Comparison of ENCODE assay signal across 2 cellular contexts in the genomic region with DNA sequence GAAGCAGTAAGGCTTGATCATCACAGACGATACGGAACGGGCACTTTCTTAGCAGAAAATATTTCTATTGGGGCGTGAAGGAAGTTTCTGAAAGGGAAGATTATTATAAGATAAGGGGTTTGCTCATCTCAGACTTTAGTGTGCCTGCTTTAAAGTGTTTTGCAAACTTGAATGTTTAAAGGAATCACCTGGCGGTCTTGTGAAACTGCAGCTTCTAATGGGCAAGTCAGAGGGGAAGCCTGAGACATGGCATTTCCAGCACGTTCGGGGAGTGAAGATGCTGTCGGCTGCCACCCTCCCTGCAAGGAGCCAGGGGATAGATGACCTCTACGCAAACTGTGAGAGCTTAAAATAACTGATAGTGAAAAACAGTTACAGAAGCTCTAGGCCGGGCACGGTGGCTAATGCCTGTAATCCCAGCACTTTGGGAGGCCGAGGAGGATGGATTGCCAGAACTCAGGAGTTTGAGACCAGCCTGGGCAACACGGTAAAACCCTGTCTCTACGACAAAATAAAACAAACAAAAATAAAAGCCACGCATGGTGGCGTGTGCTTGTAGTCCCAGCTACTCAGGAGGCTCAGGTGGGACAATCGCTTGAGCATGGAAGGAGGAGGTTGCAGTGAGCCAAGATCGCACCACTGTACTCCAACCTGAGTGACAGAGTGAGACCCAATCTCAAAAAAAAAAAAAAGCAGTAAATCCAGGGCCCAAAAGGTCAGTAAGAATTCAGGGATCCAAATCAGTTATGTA.
TF ChIP-seq lines count a peak whose summit lies in the region.

No MANE protein-coding gene starts in this region.

TF ChIP-seq in A549, 52 proteins besides CTCF, POLR2A, EP300 and RAD21 (continued from another document):
- TF ChIP-seq, protein P1, sequence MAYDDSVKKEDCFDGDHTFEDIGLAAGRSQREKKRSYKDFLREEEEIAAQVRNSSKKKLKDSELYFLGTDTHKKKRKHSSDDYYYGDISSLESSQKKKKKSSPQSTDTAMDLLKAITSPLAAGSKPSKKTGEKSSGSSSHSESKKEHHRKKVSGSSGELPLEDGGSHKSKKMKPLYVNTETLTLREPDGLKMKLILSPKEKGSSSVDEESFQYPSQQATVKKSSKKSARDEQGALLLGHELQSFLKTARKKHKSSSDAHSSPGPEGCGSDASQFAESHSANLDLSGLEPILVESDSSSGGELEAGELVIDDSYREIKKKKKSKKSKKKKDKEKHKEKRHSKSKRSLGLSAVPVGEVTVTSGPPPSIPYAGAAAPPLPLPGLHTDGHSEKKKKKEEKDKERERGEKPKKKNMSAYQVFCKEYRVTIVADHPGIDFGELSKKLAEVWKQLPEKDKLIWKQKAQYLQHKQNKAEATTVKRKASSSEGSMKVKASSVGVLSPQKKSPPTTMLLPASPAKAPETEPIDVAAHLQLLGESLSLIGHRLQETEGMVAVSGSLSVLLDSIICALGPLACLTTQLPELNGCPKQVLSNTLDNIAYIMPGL (CRISPR knock-in tag; IDR thresholded peaks at IDR 0.05; ENCODE audit: borderline replicate concordance): no peak
- TF ChIP-seq FOSL2 (IDR thresholded peaks at IDR 0.05) (no peak), FOSL2 (CRISPR knock-in tag; IDR thresholded peaks at IDR 0.05) (no peak), ZNF302 (CRISPR knock-in tag; IDR thresholded peaks at IDR 0.05) (no peak), HOXB13 (CRISPR knock-in tag; IDR thresholded peaks at IDR 0.05; ENCODE audit: low read depth) (no peak), SREBF2 (IDR thresholded peaks at IDR 0.05) (no peak), MAZ (IDR thresholded peaks at IDR 0.05; ENCODE audit: borderline replicate concordance, low read depth, low read length) (no peak), HEYL (CRISPR knock-in tag; IDR thresholded peaks at IDR 0.05) (no peak)
TF ChIP-seq in A549: peak in this region for 0.

TF ChIP-seq in HCT116, 20 proteins besides CTCF, POLR2A, EP300 and RAD21 (continued from another document):
- TF ChIP-seq, protein P2, sequence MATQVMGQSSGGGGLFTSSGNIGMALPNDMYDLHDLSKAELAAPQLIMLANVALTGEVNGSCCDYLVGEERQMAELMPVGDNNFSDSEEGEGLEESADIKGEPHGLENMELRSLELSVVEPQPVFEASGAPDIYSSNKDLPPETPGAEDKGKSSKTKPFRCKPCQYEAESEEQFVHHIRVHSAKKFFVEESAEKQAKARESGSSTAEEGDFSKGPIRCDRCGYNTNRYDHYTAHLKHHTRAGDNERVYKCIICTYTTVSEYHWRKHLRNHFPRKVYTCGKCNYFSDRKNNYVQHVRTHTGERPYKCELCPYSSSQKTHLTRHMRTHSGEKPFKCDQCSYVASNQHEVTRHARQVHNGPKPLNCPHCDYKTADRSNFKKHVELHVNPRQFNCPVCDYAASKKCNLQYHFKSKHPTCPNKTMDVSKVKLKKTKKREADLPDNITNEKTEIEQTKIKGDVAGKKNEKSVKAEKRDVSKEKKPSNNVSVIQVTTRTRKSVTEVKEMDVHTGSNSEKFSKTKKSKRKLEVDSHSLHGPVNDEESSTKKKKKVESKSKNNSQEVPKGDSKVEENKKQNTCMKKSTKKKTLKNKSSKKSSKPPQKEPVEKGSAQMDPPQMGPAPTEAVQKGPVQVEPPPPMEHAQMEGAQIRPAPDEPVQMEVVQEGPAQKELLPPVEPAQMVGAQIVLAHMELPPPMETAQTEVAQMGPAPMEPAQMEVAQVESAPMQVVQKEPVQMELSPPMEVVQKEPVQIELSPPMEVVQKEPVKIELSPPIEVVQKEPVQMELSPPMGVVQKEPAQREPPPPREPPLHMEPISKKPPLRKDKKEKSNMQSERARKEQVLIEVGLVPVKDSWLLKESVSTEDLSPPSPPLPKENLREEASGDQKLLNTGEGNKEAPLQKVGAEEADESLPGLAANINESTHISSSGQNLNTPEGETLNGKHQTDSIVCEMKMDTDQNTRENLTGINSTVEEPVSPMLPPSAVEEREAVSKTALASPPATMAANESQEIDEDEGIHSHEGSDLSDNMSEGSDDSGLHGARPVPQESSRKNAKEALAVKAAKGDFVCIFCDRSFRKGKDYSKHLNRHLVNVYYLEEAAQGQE (IDR thresholded peaks at IDR 0.05; ENCODE audit: low read depth): no peak
- no peak for TF ChIP-seq JUND (IDR thresholded peaks at IDR 0.05)
- no peak for TF ChIP-seq SP1 (IDR thresholded peaks at IDR 0.05; ENCODE audit: low read depth)
- TF ChIP-seq YY1 (IDR thresholded peaks at IDR 0.05; ENCODE audit: extremely low read depth, insufficient replicate concordance, low read depth, low read length): no peak
- TF ChIP-seq ZBTB33 (IDR thresholded peaks at IDR 0.05; ENCODE audit: extremely low read depth, insufficient replicate concordance, low read length): no peak
- TF ChIP-seq EZH2phosphoT487 (IDR thresholded peaks at IDR 0.05; ENCODE audit: borderline replicate concordance): no peak
- TF ChIP-seq SIN3A (IDR thresholded peaks at IDR 0.05; ENCODE audit: low read depth): no peak
- no peak for TF ChIP-seq POLR2AphosphoS5 (IDR thresholded peaks at IDR 0.05; ENCODE audit: low read depth, low read length)
- TF ChIP-seq ZNF274 (IDR thresholded peaks at IDR 0.05; ENCODE audit: low read depth, low read length): no peak
- TF ChIP-seq ZFX (IDR thresholded peaks at IDR 0.05): no peak
- TF ChIP-seq FOSL1 (IDR thresholded peaks at IDR 0.05; ENCODE audit: low read depth): no peak
